16 cellular contexts compared by ENCODE assay signal in genomic region chr15:79265167-79265566, GRCh38. TPM values are rescaled to one million over a fixed set of nuclear protein-coding genes. Genes with fewer than 3 reads are reported as not detected.
DNase-seq lines count a peak whose midpoint lies in the region; ATAC-seq and TF ChIP-seq lines count a peak whose summit lies in the region.
"Had no signal": no experiment of that assay in that cellular context is flagged by ENCODE, and none has a peak within 500 bp of the region (broad histone marks: within the 10 kb centered on the region; RNA-seq: fewer than 3 reads in every experiment).

No MANE protein-coding gene starts in this region.

- no peaks in the 10 kb centered on the region for H3K36me3 ChIP-seq in heart right ventricle

- DNase-seq in left ventricle myocardium superior (no peak), heart right ventricle (no peak), SW480 (ENCODE audit: low spot score) (peak; percentile 61), left colon (no peak), mucosa of gallbladder (ENCODE audit: low spot score) (no peak)
- DNase-seq in stimulated activated naive CD8-positive, alpha-beta T cell treated with anti-CD3 and anti-CD28 coated beads, Interleukin-15, Interleukin-2, amounts not matched to agents 100 U/mL and 50 U/mL, for 24 hours: no peak
- DNase-seq: C1 segment of cervical spinal cord, IMR-90, Kasumi-1, MV-4-11, NCI-H1436 treated with DMSO at 0.1 percent for 48 hours, NCI-H2081 treated with DMSO at 0.1 percent for 48 hours, NCI-H524 had no signal

- H3K4me3 ChIP-seq in heart right ventricle: no peak overlapping the region

- H3K9me3 ChIP-seq in heart right ventricle: no peaks in the 10 kb centered on the region

- WGBS in heart right ventricle, 2 donors: 90 to 92% methylated on average over 4 of the region's 4 CpGs

- H3K27ac ChIP-seq in heart right ventricle: peak overlapping the region in 2 of 10 donors; percentile 18 to 64

- intact Hi-C loops in left ventricle myocardium superior (cut with micrococcal nuclease): no loop called here
- intact Hi-C loops in heart right ventricle (cut with DNase I): no loop called here
- intact Hi-C loops in left colon (cut with DNase I, micrococcal nuclease): no loop called here

- TF ChIP-seq CTCF in heart right ventricle (IDR thresholded peaks at IDR 0.05): no peak

- ATAC-seq in left ventricle myocardium superior (peak; percentile 19), heart right ventricle (no peak), esophagus mucosa (peak; percentile 90), left colon (no peak), GM18870 (IDR thresholded peaks at IDR 0.05; ENCODE audit: unreplicated experiment) (no peak)
- no peak for ATAC-seq in stimulated activated naive CD8-positive, alpha-beta T cell treated with anti-CD3 and anti-CD28 coated beads, Interleukin-15, Interleukin-2, amounts not matched to agents 100 U/mL and 50 U/mL, for 24 hours

- peaks cover 0 to 16% (median 0%) of the 10 kb centered on the region in 7 donors for H3K27me3 ChIP-seq in heart right ventricle

- H3K4me1 ChIP-seq in heart right ventricle: peaks cover 0 to 24% (median 7%) of the 10 kb centered on the region in 9 donors

RNA-seq across cellular contexts. Expression of gene ANKRD34C, which starts 17.4 kb away (rescaled TPM):
- total RNA-seq in left ventricle myocardium superior (not detected), heart right ventricle (1 to 10 TPM in 3 of 10 donors, under 1 TPM in 6, not detected in 1; 0.10 to 2.8 (median 0.52) TPM), esophagus mucosa (not detected), left colon (not detected), mucosa of gallbladder (not detected)
- under 1 TPM; 0.01 to 0.15 TPM for polyA plus RNA-seq in heart right ventricle
- total RNA-seq: IMR-90, OCI-LY7 had no signal
- polyA plus RNA-seq: IMR-90 had no signal

RNA-seq across cellular contexts. Expression of gene TMED3, which starts 45.7 kb away (rescaled TPM):
- total RNA-seq in left ventricle myocardium superior (14.6 TPM), heart right ventricle (10 to 100 TPM; 13.0 to 38.5 (median 17.4) TPM), esophagus mucosa (103 TPM), left colon (10 to 100 TPM; 64.0 to 74.3 TPM), mucosa of gallbladder (67.7 TPM)
- polyA plus RNA-seq in heart right ventricle: 10 to 100 TPM; 13.5 to 35.9 TPM

Comparison
In these comparisons a context has a peak if more than half of its experiments do, and no peak if none do; other contexts are left out.
1. ATAC-seq: peak in left ventricle myocardium superior (single experiment) and esophagus mucosa (single experiment); none in heart right ventricle (0 of 8), stimulated activated naive CD8-positive, alpha-beta T cell treated with anti-CD3 and anti-CD28 coated beads, Interleukin-15, Interleukin-2, amounts not matched to agents 100 U/mL and 50 U/mL, for 24 hours (single experiment), left colon (single experiment) and GM18870 (single experiment).